ENCODE assay signal across 16 cellular contexts in genomic region chr1:29126198-29126597, GRCh38. TPM values are rescaled to one million over a fixed set of nuclear protein-coding genes. Genes with fewer than 3 reads are reported as not detected.
A peak's percentile ranks its signal among the peaks of the same experiment; 100 is the strongest.
DNase-seq lines count a peak whose midpoint lies in the region; TF ChIP-seq lines count a peak whose summit lies in the region.
"Had no signal": no experiment of that assay in that cellular context is flagged by ENCODE, and none has a peak within 500 bp of the region (broad histone marks: within the 10 kb centered on the region; RNA-seq: fewer than 3 reads in every experiment).

No MANE protein-coding gene starts in this region.

- no peaks in the 10 kb centered on the region for H3K36me3 Mint-ChIP-seq in activated CD4-positive, alpha-beta T cell treated with anti-CD3 and anti-CD28 coated beads, Interleukin-2, amount 10 ng/mL, durations not matched to agents 7 days and 5 days (ENCODE audit: low read depth)
- no peaks in the 10 kb centered on the region for H3K36me3 Mint-ChIP-seq in HFFc6 (ENCODE audit: low read depth)
- H3K36me3 Mint-ChIP-seq in brain = no peaks in the 10 kb centered on the region
- H3K36me3 Mint-ChIP-seq in neural progenitor cell = no peaks in the 10 kb centered on the region

- H3K4me2 ChIP-seq in neural progenitor cell = no peak overlapping the region
- H3K4me2 ChIP-seq: A549 had no signal

- H2AFZ ChIP-seq in neural progenitor cell (replicated peaks) = no peak overlapping the region

- H3F3A ChIP-seq in neural progenitor cell (ENCODE audit: low read depth) = peaks cover 29% of the 10 kb centered on the region

- no peak overlapping the region for H3K4me3 ChIP-seq in neural progenitor cell
- H3K4me3 ChIP-seq: A549, mucosa of descending colon, psoas muscle had no signal

- CTCF ChIA-PET in activated CD4-positive, alpha-beta T cell treated with anti-CD3 and anti-CD28 coated beads, Interleukin-2, amount 10 ng/mL, durations not matched to agents 7 days and 5 days (lab: Charles Lee) = interaction anchor here (0.6 kb wide), 1 partner anchor 183 kb away, joined by 3 read pairs; no protein-coding TSS in a partner anchor

- POLR2A ChIA-PET in activated CD4-positive, alpha-beta T cell treated with anti-CD3 and anti-CD28 coated beads, Interleukin-2, amount 10 ng/mL, durations not matched to agents 7 days and 5 days (lab: Charles Lee) = no interaction called here

- H4K20me1 ChIP-seq in neural progenitor cell (ENCODE audit: low read depth) = peaks cover 8% of the 10 kb centered on the region

- no peak for DNase-seq in activated CD4-positive, alpha-beta T cell treated with anti-CD3 and anti-CD28 coated beads, Interleukin-2, amount 10 ng/mL, durations not matched to agents 7 days and 5 days
- DNase-seq in activated CD4-positive, alpha-beta T cell treated with anti-CD3 and anti-CD28 coated beads, Interleukin-2, amount 50 U/mL, for 1 hour = no peak
- DNase-seq in HFFc6 (no peak), neural progenitor cell (ENCODE audit: low spot score) (no peak), GOT3 (lab: John Stamatoyannopoulos, UW) (no peak), SIG-M5 (lab: John Stamatoyannopoulos, UW) (no peak), DMS114 treated with DMSO at 0.1 percent for 48 hours (lab: John Stamatoyannopoulos, UW; ENCODE audit: unreplicated experiment) (no peak)
- DNase-seq: amygdala, foreskin fibroblast, mucosa of descending colon, MV-4-11, NCI-H2081, NCI-H524 treated with DMSO at 0.1 percent for 48 hours, psoas muscle had no signal

- peaks cover 18% of the 10 kb centered on the region for H3K4me1 ChIP-seq in neural progenitor cell
- H3K4me1 ChIP-seq: A549 had no signal

- H3K27ac ChIP-seq in neural progenitor cell = no peak overlapping the region
- H3K27ac ChIP-seq: psoas muscle had no signal

- peak overlapping the region; percentile 56 for H3K4me3 Mint-ChIP-seq in activated CD4-positive, alpha-beta T cell treated with anti-CD3 and anti-CD28 coated beads, Interleukin-2, amount 10 ng/mL, durations not matched to agents 7 days and 5 days
- peak overlapping the region; percentile 75 for H3K4me3 Mint-ChIP-seq in HFFc6
- H3K4me3 Mint-ChIP-seq in brain = peak overlapping the region in 4 of 5 experiments; percentile 73 to 83 (median 80)
- H3K4me3 Mint-ChIP-seq in neural progenitor cell = peak overlapping the region; percentile 81

- H3K36me3 ChIP-seq in neural progenitor cell = no peaks in the 10 kb centered on the region

- peaks cover 9% of the 10 kb centered on the region for H3K4me1 Mint-ChIP-seq in activated CD4-positive, alpha-beta T cell treated with anti-CD3 and anti-CD28 coated beads, Interleukin-2, amount 10 ng/mL, durations not matched to agents 7 days and 5 days
- H3K4me1 Mint-ChIP-seq in HFFc6 (ENCODE audit: low read depth) = peaks cover 21% of the 10 kb centered on the region
- H3K4me1 Mint-ChIP-seq in brain = peaks cover 7% of the 10 kb centered on the region
- peaks cover 19% of the 10 kb centered on the region for H3K4me1 Mint-ChIP-seq in neural progenitor cell

- H3K27me3 Mint-ChIP-seq in activated CD4-positive, alpha-beta T cell treated with anti-CD3 and anti-CD28 coated beads, Interleukin-2, amount 10 ng/mL, durations not matched to agents 7 days and 5 days = peaks cover 24% of the 10 kb centered on the region
- peaks cover 5% of the 10 kb centered on the region for H3K27me3 Mint-ChIP-seq in HFFc6 (ENCODE audit: insufficient read depth)
- H3K27me3 Mint-ChIP-seq in brain = peaks cover 48% of the 10 kb centered on the region
- H3K27me3 Mint-ChIP-seq in neural progenitor cell (ENCODE audit: insufficient read depth, low read depth) = peaks cover 19% of the 10 kb centered on the region

- H3K27ac Mint-ChIP-seq in activated CD4-positive, alpha-beta T cell treated with anti-CD3 and anti-CD28 coated beads, Interleukin-2, amount 10 ng/mL, durations not matched to agents 7 days and 5 days = no peak overlapping the region
- H3K27ac Mint-ChIP-seq in HFFc6 (peak overlapping the region; percentile 84; the same call in 1 of the 2 replicates), brain (peak overlapping the region in 1 of 5 experiments; percentile 62), neural progenitor cell (peak overlapping the region; percentile 90)

- peaks cover 49% of the 10 kb centered on the region for H3K27me3 ChIP-seq in neural progenitor cell

- no peaks in the 10 kb centered on the region for H3K9me3 Mint-ChIP-seq in activated CD4-positive, alpha-beta T cell treated with anti-CD3 and anti-CD28 coated beads, Interleukin-2, amount 10 ng/mL, durations not matched to agents 7 days and 5 days
- H3K9me3 Mint-ChIP-seq in HFFc6 = no peaks in the 10 kb centered on the region
- H3K9me3 Mint-ChIP-seq in brain = peaks cover 0 to 8% (median 0%) of the 10 kb centered on the region in 5 experiments
- H3K9me3 Mint-ChIP-seq in neural progenitor cell = no peaks in the 10 kb centered on the region

- H3K9me3 ChIP-seq in neural progenitor cell (ENCODE audit: low read depth) = no peaks in the 10 kb centered on the region
- H3K9me3 ChIP-seq: A549, mucosa of descending colon, psoas muscle had no signal

- no peaks in the 10 kb centered on the region for H3K79me2 ChIP-seq in neural progenitor cell (ENCODE audit: low read depth)

- TF ChIP-seq CTCF in HFFc6 (IDR thresholded peaks at IDR 0.05) (no peak), brain (conservative IDR thresholded peaks at IDR 0.05) (no peak), neural progenitor cell (IDR thresholded peaks at IDR 0.05) (no peak)

- H3K9ac ChIP-seq in neural progenitor cell = no peak overlapping the region

RNA-seq across cellular contexts. Expression of gene TMEM200B, which starts 2.5 kb away (rescaled TPM):
- total RNA-seq in activated CD4-positive, alpha-beta T cell treated with anti-CD3 and anti-CD28 coated beads, Interleukin-2, amount 10 ng/mL, durations not matched to agents 7 days and 5 days = not detected
- total RNA-seq in HFFc6 (2021; fragmentation: NEBNext Ultra II Directional; extraction: Animal tissue kit (Norgen Biotek cat#: 25700)) = 10 to 100 TPM; 12.7 to 15.4 (median 13.6) TPM
- polyA plus RNA-seq in brain (ENCODE audit: insufficient read depth, low read depth, low replicate concordance) = 0.78 TPM
- 0.56 and 1.1 TPM in 2 replicates for total RNA-seq in neural progenitor cell (ENCODE audit: low replicate concordance)

RNA-seq across cellular contexts. Expression of gene SRSF4, which starts 55.5 kb away (rescaled TPM):
- 100 to 1,000 TPM; 116 to 123 TPM for total RNA-seq in activated CD4-positive, alpha-beta T cell treated with anti-CD3 and anti-CD28 coated beads, Interleukin-2, amount 10 ng/mL, durations not matched to agents 7 days and 5 days
- 10 to 100 TPM; 47.6 to 54.5 (median 51.5) TPM for total RNA-seq in HFFc6 (2021; fragmentation: NEBNext Ultra II Directional; extraction: Animal tissue kit (Norgen Biotek cat#: 25700))
- polyA plus RNA-seq in brain (ENCODE audit: insufficient read depth, low read depth, low replicate concordance) = 132 TPM
- 73.2 and 82.2 TPM in 2 replicates for total RNA-seq in neural progenitor cell (ENCODE audit: low replicate concordance)
